8 cellular contexts compared by ENCODE assay signal in genomic region chr1:153922076-153922837, GRCh38. TPM values are rescaled to one million over a fixed set of nuclear protein-coding genes. Genes with fewer than 3 reads are reported as not detected.
DNase-seq lines count a peak whose midpoint lies in the region; ATAC-seq and TF ChIP-seq lines count a peak whose summit lies in the region.

No MANE protein-coding gene starts in this region.

- no peaks in the 10 kb centered on the region for H3K27me3 ChIP-seq in GM06990 (replicated peaks; ENCODE audit: control insufficient read depth, insufficient read depth, low read length)
- H3K27me3 ChIP-seq in layer of hippocampus (ENCODE audit: control insufficient read depth, insufficient read depth, low read length), result no peaks in the 10 kb centered on the region

- no peaks in the 10 kb centered on the region for H3K36me3 ChIP-seq in GM06990 (ENCODE audit: control insufficient read depth, insufficient read depth, low read length)

- peak; percentile 48 for TF ChIP-seq CTCF in GM06990 (IDR thresholded peaks at IDR 0.05; ENCODE audit: insufficient read depth, low read length, poor library complexity, severe bottlenecking)
- TF ChIP-seq CTCF in brain (conservative IDR thresholded peaks at IDR 0.05), result peak in 1 of 2 experiments; percentile 25

- H3K4me3 Mint-ChIP-seq in brain, result peak overlapping the region; percentile 90 to 98 (median 96)

- H3K27ac Mint-ChIP-seq in brain, result peak overlapping the region; percentile 85 to 100 (median 98)

- H3K9me3 Mint-ChIP-seq in brain, result peaks cover 0 to 7% (median 0%) of the 10 kb centered on the region in 5 experiments

- peaks cover 15% of the 10 kb centered on the region for H3K27me3 Mint-ChIP-seq in brain

- H3K4me1 Mint-ChIP-seq in brain, result peaks cover 49% of the 10 kb centered on the region

- peaks cover 6% of the 10 kb centered on the region for H3K36me3 Mint-ChIP-seq in brain

- H3K4me3 ChIP-seq in GM06990 (replicated peaks; ENCODE audit: low read depth, low read length), result peak overlapping the region; percentile 71

- in situ Hi-C loops in SK-MEL-5 (cut with HindIII; ENCODE audit: low pct_unique_long_range_greater_than_20kb, low sequenced_read_pairs), result loop anchor here (25.0 kb wide), 1 partner anchor 110 kb away; no protein-coding TSS in a partner anchor

- DNase-seq in GM06990 (ENCODE audit: extremely low read depth, insufficient read length) (no peak), SK-MEL-5 (ENCODE audit: low read depth, low spot score) (peak; percentile 74), HK-2 (ENCODE audit: unreplicated experiment) (no peak)
- peak; percentile 69 for DNase-seq in stimulated activated CD4-positive, alpha-beta T cell treated with anti-CD3 and anti-CD28 coated beads, Interleukin-4, amount 100 ng/mL, for 1 hour

- peak overlapping the region; percentile 84 for H3K27ac ChIP-seq in layer of hippocampus (ENCODE audit: low read depth, low read length)

- peak; percentile 29 for ATAC-seq in GM19467 (IDR thresholded peaks at IDR 0.05; ENCODE audit: unreplicated experiment)
- peak; percentile 22 for ATAC-seq in HG03565 (IDR thresholded peaks at IDR 0.05; ENCODE audit: unreplicated experiment)

RNA-seq across cellular contexts. Expression of gene GATAD2B, which starts 0.5 kb away (rescaled TPM):
- 8.4 and 8.7 TPM in 2 replicates for total RNA-seq in SK-MEL-5 (2014; rRNA removed; shearing (Covaris generic))
- polyA plus RNA-seq in SK-MEL-5 (2015; cell fraction: cytosol; rRNA removed), result 22.4 and 36.1 TPM in 2 replicates
- 15.0 and 15.2 TPM in 2 replicates for polyA plus RNA-seq in SK-MEL-5 (2015; cell fraction: nucleus; rRNA removed)
- 29.4 TPM for polyA plus RNA-seq in brain (ENCODE audit: insufficient read depth, low read depth, low replicate concordance)

RNA-seq across cellular contexts. Expression of gene DENND4B, which starts 24.3 kb away (rescaled TPM):
- total RNA-seq in SK-MEL-5 (2014; rRNA removed; shearing (Covaris generic)), result 13.8 and 17.9 TPM in 2 replicates
- polyA plus RNA-seq in SK-MEL-5 (2015; cell fraction: cytosol; rRNA removed), result 58.7 and 68.3 TPM in 2 replicates
- polyA plus RNA-seq in SK-MEL-5 (2015; cell fraction: nucleus; rRNA removed), result 346 and 391 TPM in 2 replicates
- polyA plus RNA-seq in brain (ENCODE audit: insufficient read depth, low read depth, low replicate concordance), result 27.6 TPM

RNA-seq across cellular contexts. Expression of gene CRTC2, which starts 36.2 kb away (rescaled TPM):
- total RNA-seq in SK-MEL-5 (2014; rRNA removed; shearing (Covaris generic)), result 11.1 and 14.8 TPM in 2 replicates
- 44.4 and 50.0 TPM in 2 replicates for polyA plus RNA-seq in SK-MEL-5 (2015; cell fraction: cytosol; rRNA removed)
- polyA plus RNA-seq in SK-MEL-5 (2015; cell fraction: nucleus; rRNA removed), result 75.0 and 121 TPM in 2 replicates
- polyA plus RNA-seq in brain (ENCODE audit: insufficient read depth, low read depth, low replicate concordance), result 39.3 TPM

RNA-seq across cellular contexts. Expression of gene SLC39A1, which starts 41.1 kb away (rescaled TPM):
- 240 and 242 TPM in 2 replicates for total RNA-seq in SK-MEL-5 (2014; rRNA removed; shearing (Covaris generic))
- 292 and 318 TPM in 2 replicates for polyA plus RNA-seq in SK-MEL-5 (2015; cell fraction: cytosol; rRNA removed)
- polyA plus RNA-seq in SK-MEL-5 (2015; cell fraction: nucleus; rRNA removed), result 101 and 106 TPM in 2 replicates
- 52.2 TPM for polyA plus RNA-seq in brain (ENCODE audit: insufficient read depth, low read depth, low replicate concordance)

RNA-seq across cellular contexts. Expression of gene CREB3L4, which starts 45.4 kb away (rescaled TPM):
- total RNA-seq in SK-MEL-5 (2014; rRNA removed; shearing (Covaris generic)), result 16.7 and 23.8 TPM in 2 replicates
- 23.2 and 32.4 TPM in 2 replicates for polyA plus RNA-seq in SK-MEL-5 (2015; cell fraction: cytosol; rRNA removed)
- 88.7 and 110 TPM in 2 replicates for polyA plus RNA-seq in SK-MEL-5 (2015; cell fraction: nucleus; rRNA removed)
- polyA plus RNA-seq in brain (ENCODE audit: insufficient read depth, low read depth, low replicate concordance), result 44.9 TPM

Comparison
In these comparisons a context has a peak if more than half of its experiments do, and no peak if none do; other contexts are left out.
1. DNase-seq: peak in SK-MEL-5 (single experiment) and stimulated activated CD4-positive, alpha-beta T cell treated with anti-CD3 and anti-CD28 coated beads, Interleukin-4, amount 100 ng/mL, for 1 hour (single experiment); none in GM06990 (single experiment) and HK-2 (single experiment).